10 cellular contexts compared by ENCODE assay signal in genomic region chr11:27282141-27282590, GRCh38.
DNase-seq lines count a peak whose midpoint lies in the region; ATAC-seq and TF ChIP-seq lines count a peak whose summit lies in the region.
"Had no signal": no experiment of that assay in that cellular context is flagged by ENCODE, and none has a peak within 500 bp of the region (broad histone marks: within the 10 kb centered on the region; RNA-seq: fewer than 3 reads in every experiment).

No MANE protein-coding gene starts in this region.

- H3K9me3 ChIP-seq in lung (ENCODE audit: control insufficient read depth in 2 of 2, insufficient read depth in 1 of 2, low read length in 1 of 2), result no peaks in the 10 kb centered on the region

- DNase-seq in AG08395 (ENCODE audit: low spot score), result peak; percentile 84
- peak; percentile 88 to 92 for DNase-seq in cardiac fibroblast (ENCODE audit: low read depth in 2 of 2)
- peak; percentile 33 for DNase-seq in lung (ENCODE audit: low spot score)
- DNase-seq in SK-N-DZ (ENCODE audit: low spot score), result no peak
- DNase-seq in hypothalamus (lab: John Stamatoyannopoulos, UW), result no peak
- no peak for DNase-seq in stimulated activated naive CD4-positive, alpha-beta T cell treated with Interleukin-2 at 50 U/mL for 16 hours (lab: John Stamatoyannopoulos, UW)
- no peak for DNase-seq in T-helper 9 cell
- DNase-seq: stimulated activated CD4-positive, alpha-beta T cell treated with anti-CD3 and anti-CD28 coated beads, Interleukin-1b, Interleukin-23, amount 100 ng/mL, for 48 hours had no signal

- H3K27me3 ChIP-seq in lung (ENCODE audit: control insufficient read depth, insufficient read depth), result no peaks in the 10 kb centered on the region

- no peaks in the 10 kb centered on the region for H3K36me3 ChIP-seq in lung (ENCODE audit: control insufficient read depth in 2 of 2, insufficient read depth in 2 of 2, low read length in 2 of 2)

- H3K27ac ChIP-seq in lung (ENCODE audit: low read depth in 1 of 2, low read length in 1 of 2), result no peak overlapping the region
- H3K27ac ChIP-seq: C4-2B had no signal

- no peaks in the 10 kb centered on the region for H3K4me1 ChIP-seq in lung (ENCODE audit: control insufficient read depth in 2 of 2, insufficient read depth in 2 of 2, low read length in 2 of 2)

- WGBS in lung, 2 donors, result 64 to 81% methylated on average over 7 of the region's 7 CpGs

- ATAC-seq in HG02852 (IDR thresholded peaks at IDR 0.05; ENCODE audit: unreplicated experiment) (peak; percentile 53), lung (ENCODE audit: insufficient read depth, low FRiP score) (no peak)

- H3K4me3 ChIP-seq in cardiac fibroblast (replicated peaks in 1 of 2; ENCODE audit: low read depth in 2 of 2, low read length in 2 of 2) (no peak overlapping the region), lung (no peak overlapping the region)

- TF ChIP-seq CTCF in cardiac fibroblast (IDR thresholded peaks at IDR 0.05; ENCODE audit: low read depth, low read length) (no peak), lung (IDR thresholded peaks at IDR 0.05; ENCODE audit: control extremely low read depth, extremely low read depth) (no peak)

Comparison
In these comparisons a context has a peak if more than half of its experiments do, and no peak if none do; other contexts are left out.
1. DNase-seq: peak in AG08395 (single experiment), cardiac fibroblast (2 of 2) and lung (single experiment); none in SK-N-DZ (single experiment), hypothalamus (0 of 51), stimulated activated naive CD4-positive, alpha-beta T cell treated with Interleukin-2 at 50 U/mL for 16 hours (single experiment) and T-helper 9 cell (single experiment).